Comparison of ENCODE assay signal across 18 cellular contexts in the genomic region with DNA sequence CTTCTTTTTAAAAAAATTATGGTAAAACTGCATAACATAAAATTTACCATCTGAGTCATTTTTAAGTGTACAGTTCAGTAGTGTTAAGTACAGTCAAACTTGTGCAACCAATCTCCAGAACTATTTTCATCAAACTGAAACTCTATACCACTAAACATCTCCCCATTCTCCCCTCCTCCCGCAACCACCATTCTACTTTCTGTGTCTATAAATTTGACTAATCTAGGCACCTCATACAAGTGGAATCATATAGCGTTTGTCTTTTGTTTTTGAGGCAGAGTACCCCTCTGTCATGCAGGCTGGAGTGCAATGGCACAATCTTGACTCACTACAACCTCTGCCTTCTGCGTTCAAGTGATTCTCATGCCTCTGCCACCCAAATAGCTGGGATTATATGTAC. TPM values are rescaled to one million over a fixed set of nuclear protein-coding genes. Genes with fewer than 3 reads are reported as not detected.
"Had no signal": no experiment of that assay in that cellular context is flagged by ENCODE, and none has a peak within 500 bp of the region (broad histone marks: within the 10 kb centered on the region; RNA-seq: fewer than 3 reads in every experiment).

No MANE protein-coding gene starts in this region.

- H3K27ac Mint-ChIP-seq: dendritic cell treated with granulocyte-macrophage colony-stimulating factor and Interleukin-4, amounts not matched to agents 40 ng/mL and 50 ng/mL, for 4 days; natural killer cell had no signal

- H3K27ac ChIP-seq: ascending aorta, neutrophil, parathyroid adenoma, suprapubic skin had no signal

- H3K9me3 ChIP-seq: neutrophil, suprapubic skin had no signal

- H3K4me1 ChIP-seq: ascending aorta, parathyroid adenoma, suprapubic skin had no signal

- H3K9me2 ChIP-seq: SK-N-SH had no signal

- H3K36me3 ChIP-seq: ascending aorta, neutrophil, suprapubic skin had no signal

- H3K4me2 ChIP-seq: SK-N-SH had no signal

- ATAC-seq: natural killer cell had no signal

- H3K4me3 ChIP-seq: ascending aorta, suprapubic skin had no signal

- H3K79me2 ChIP-seq: parathyroid adenoma had no signal

- H3K9ac ChIP-seq: parathyroid adenoma, SK-N-SH had no signal

- H3K4me3 Mint-ChIP-seq: dendritic cell treated with granulocyte-macrophage colony-stimulating factor and Interleukin-4, amounts not matched to agents 40 ng/mL and 50 ng/mL, for 4 days; natural killer cell had no signal

- H3K27me3 ChIP-seq: ascending aorta had no signal

- H2AFZ ChIP-seq: parathyroid adenoma had no signal

- DNase-seq: activated CD4-positive, alpha-beta T cell treated with anti-CD3 and anti-CD28 coated beads for 1 hour; effector memory CD4-positive, alpha-beta T cell; foreskin melanocyte; kidney glomerular epithelial cell; mesendoderm; natural killer cell; SK-N-SH; stimulated activated CD4-positive, alpha-beta T cell treated with anti-CD3 and anti-CD28 coated beads, Interleukin-4, amount 100 ng/mL, for 24 hours; stimulated activated naive CD4-positive, alpha-beta T cell treated with Interleukin-2 at 50 U/mL for 16 hours; T1000; trophoblast cell had no signal

RNA-seq across cellular contexts. Expression of a gene that starts 24.0 kb away (rescaled TPM):
- total RNA-seq: activated CD8-positive, alpha-beta memory T cell treated with anti-CD3 and anti-CD28 coated beads for 36 hours; bronchial epithelial cell had no signal
